In the genomic region with DNA sequence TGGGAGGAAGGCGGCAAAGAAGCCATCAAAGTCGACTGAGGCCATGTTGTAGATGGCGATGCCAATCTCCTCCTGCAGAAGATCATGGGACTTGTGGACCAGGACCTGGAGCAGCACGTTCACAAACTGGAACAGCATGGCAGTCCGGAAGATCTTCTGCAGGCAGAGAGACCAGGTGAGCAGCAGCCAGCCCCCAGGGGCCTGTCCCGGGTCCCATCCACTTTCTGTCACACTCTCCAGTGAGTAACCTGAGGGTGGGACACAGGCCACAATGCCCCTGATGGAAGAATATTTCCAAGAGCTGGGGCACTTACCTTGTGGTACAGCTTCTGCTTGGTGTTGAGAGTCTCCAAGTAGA, we compare ENCODE assay signal across 34 cellular contexts. TPM values are rescaled to one million over a fixed set of nuclear protein-coding genes. Genes with fewer than 3 reads are reported as not detected.
"Had no signal": no experiment of that assay in that cellular context is flagged by ENCODE, and none has a peak within 500 bp of the region (broad histone marks: within the 10 kb centered on the region; RNA-seq: fewer than 3 reads in every experiment).

No MANE protein-coding gene starts in this region.

- H3K27ac ChIP-seq: brain microvascular endothelial cell, Peyer's patch, WERI-Rb-1 had no signal

- H3K9me3 ChIP-seq: Peyer's patch had no signal

- H3K27ac Mint-ChIP-seq: activated CD4-positive, alpha-beta T cell treated with anti-CD3 and anti-CD28 coated beads for 36 hours; activated CD4-positive, alpha-beta T cell treated with anti-CD3 and anti-CD28 coated beads, Interleukin-2, amount 10 ng/mL, durations not matched to agents 7 days and 5 days; activated CD8-positive, alpha-beta T cell treated with anti-CD3 and anti-CD28 coated beads, Interleukin-2, amount 10 ng/mL, durations not matched to agents 7 days and 5 days; activated naive CD4-positive, alpha-beta T cell treated with anti-CD3 and anti-CD28 coated beads for 36 hours; activated T-cell treated with anti-CD3 and anti-CD28 coated beads, Interleukin-2, amount 50 U/mL, for 72 hours; activated T-helper 17 cell treated with anti-CD3 and anti-CD28 coated beads, Interleukin-2, amount 50 U/mL, for 72 hours; IgD-negative memory B cell had no signal

- DNase-seq: activated CD4-positive, alpha-beta T cell treated with anti-CD3 and anti-CD28 coated beads for 36 hours; activated CD4-positive, alpha-beta T cell treated with anti-CD3 and anti-CD28 coated beads, Interleukin-2, amount 10 ng/mL, durations not matched to agents 7 days and 5 days; activated CD4-positive, alpha-beta T cell treated with anti-CD3 and anti-CD28 coated beads, Interleukin-2, amount 50 U/mL, for 48 hours; activated CD8-positive, alpha-beta T cell treated with anti-CD3 and anti-CD28 coated beads, Interleukin-2, amount 10 ng/mL, durations not matched to agents 7 days and 5 days; activated gamma-delta T cell treated with Interleukin-2 at 50 U/mL for 16 hours; activated naive CD4-positive, alpha-beta T cell treated with anti-CD3 and anti-CD28 coated beads for 36 hours; activated T-cell treated with anti-CD3 and anti-CD28 coated beads for 4 hours; activated T-cell treated with anti-CD3 and anti-CD28 coated beads, Interleukin-2, amount 50 U/mL, for 72 hours; amniotic stem cell; brain microvascular endothelial cell; central memory CD4-positive, alpha-beta T cell; Karpas-422; KBM-7; NCI-H1105; NCI-H1417 treated with DMSO at 0.1 percent for 48 hours; NCI-H1930; NCI-H2081 treated with DMSO at 0.1 percent for 48 hours; NCI-H345; NCI-H524 treated with DMSO at 0.1 percent for 48 hours; NCI-H748 treated with DMSO at 0.1 percent for 48 hours; NK-92 treated with Interleukin-12 subunit alpha and Interleukin-12 subunit beta, amount 100 ng/mL, for 24 hours; PC-3; Right ventricle myocardium superior; SW 1271; T-helper 1 cell; T1000; WERI-Rb-1 had no signal

- H3K27me3 Mint-ChIP-seq: activated CD4-positive, alpha-beta T cell treated with anti-CD3 and anti-CD28 coated beads for 36 hours; activated CD4-positive, alpha-beta T cell treated with anti-CD3 and anti-CD28 coated beads, Interleukin-2, amount 10 ng/mL, durations not matched to agents 7 days and 5 days; activated T-helper 17 cell treated with anti-CD3 and anti-CD28 coated beads, Interleukin-2, amount 50 U/mL, for 72 hours; IgD-negative memory B cell had no signal

- H3K27me3 ChIP-seq: brain microvascular endothelial cell, Peyer's patch had no signal

- H3K4me3 Mint-ChIP-seq: activated CD4-positive, alpha-beta T cell treated with anti-CD3 and anti-CD28 coated beads for 36 hours; activated CD4-positive, alpha-beta T cell treated with anti-CD3 and anti-CD28 coated beads, Interleukin-2, amount 10 ng/mL, durations not matched to agents 7 days and 5 days; activated CD8-positive, alpha-beta T cell treated with anti-CD3 and anti-CD28 coated beads, Interleukin-2, amount 10 ng/mL, durations not matched to agents 7 days and 5 days; activated naive CD4-positive, alpha-beta T cell treated with anti-CD3 and anti-CD28 coated beads for 36 hours; activated T-cell treated with anti-CD3 and anti-CD28 coated beads, Interleukin-2, amount 50 U/mL, for 72 hours; activated T-helper 17 cell treated with anti-CD3 and anti-CD28 coated beads, Interleukin-2, amount 50 U/mL, for 72 hours; IgD-negative memory B cell had no signal

- H3K4me1 ChIP-seq: Peyer's patch had no signal

- H3K4me3 ChIP-seq: Peyer's patch had no signal

- ATAC-seq: activated CD4-positive, alpha-beta T cell treated with anti-CD3 and anti-CD28 coated beads for 36 hours; activated CD4-positive, CD25-positive, alpha-beta regulatory T cell treated with anti-CD3 and anti-CD28 coated beads, Interleukin-2, amount 50 U/mL, for 24 hours; activated CD8-positive, alpha-beta T cell treated with anti-CD3 and anti-CD28 coated beads, Interleukin-2, amount 10 ng/mL, durations not matched to agents 7 days and 5 days; activated naive CD4-positive, alpha-beta T cell treated with anti-CD3 and anti-CD28 coated beads, Interleukin-2, amount 50 U/mL, for 72 hours; activated T-cell treated with anti-CD3 and anti-CD28 coated beads, Interleukin-2, amount 50 U/mL, for 72 hours; activated T-helper 17 cell treated with anti-CD3 and anti-CD28 coated beads, Interleukin-2, amount 50 U/mL, for 72 hours; PC-3 had no signal

- H3K4me1 Mint-ChIP-seq: activated CD4-positive, alpha-beta T cell treated with anti-CD3 and anti-CD28 coated beads for 36 hours; activated CD4-positive, alpha-beta T cell treated with anti-CD3 and anti-CD28 coated beads, Interleukin-2, amount 10 ng/mL, durations not matched to agents 7 days and 5 days; IgD-negative memory B cell had no signal

- H3K9me3 Mint-ChIP-seq: activated CD4-positive, alpha-beta T cell treated with anti-CD3 and anti-CD28 coated beads, Interleukin-2, amount 10 ng/mL, durations not matched to agents 7 days and 5 days; activated naive CD4-positive, alpha-beta T cell treated with anti-CD3 and anti-CD28 coated beads for 36 hours; activated naive CD4-positive, alpha-beta T cell treated with anti-CD3 and anti-CD28 coated beads, Interleukin-2, amount 50 U/mL, for 72 hours; activated T-cell treated with anti-CD3 and anti-CD28 coated beads, Interleukin-2, amount 50 U/mL, for 72 hours; activated T-helper 17 cell treated with anti-CD3 and anti-CD28 coated beads, Interleukin-2, amount 50 U/mL, for 72 hours; IgD-negative memory B cell had no signal

RNA-seq across cellular contexts. Expression of a gene that starts 38.0 kb away (rescaled TPM):
- total RNA-seq: activated CD4-positive, alpha-beta T cell treated with anti-CD3 and anti-CD28 coated beads for 36 hours; activated CD4-positive, alpha-beta T cell treated with anti-CD3 and anti-CD28 coated beads, Interleukin-2, amount 10 ng/mL, durations not matched to agents 7 days and 5 days; activated naive CD4-positive, alpha-beta T cell treated with anti-CD3 and anti-CD28 coated beads for 36 hours; activated T-cell treated with anti-CD3 and anti-CD28 coated beads, Interleukin-2, amount 50 U/mL, for 72 hours; MCF 10A; NCI-H460; PC-3; Peyer's patch; Right ventricle myocardium superior had no signal
- polyA plus RNA-seq: IgD-negative memory B cell had no signal
